Comparison of ENCODE assay signal across 8 cellular contexts in genomic region chr1:16677552-16678423, GRCh38. TPM values are rescaled to one million over a fixed set of nuclear protein-coding genes. Genes with fewer than 3 reads are reported as not detected.
DNase-seq lines count a peak whose midpoint lies in the region; ATAC-seq and TF ChIP-seq lines count a peak whose summit lies in the region.

No MANE protein-coding gene starts in this region.

- no peaks in the 10 kb centered on the region for H3K9me3 Mint-ChIP-seq in Calu3 (ENCODE audit: low read depth, unreplicated experiment)
- H3K9me3 Mint-ChIP-seq in central memory CD8-positive, alpha-beta T cell, result no peaks in the 10 kb centered on the region

- peak overlapping the region; percentile 53 for H3K4me3 Mint-ChIP-seq in Calu3 (ENCODE audit: low read depth, unreplicated experiment)
- H3K4me3 Mint-ChIP-seq in central memory CD8-positive, alpha-beta T cell, result peak overlapping the region; percentile 68

- H3K36me3 Mint-ChIP-seq in Calu3 (ENCODE audit: insufficient read depth, unreplicated experiment), result peaks cover 11% of the 10 kb centered on the region
- peaks cover 16% of the 10 kb centered on the region for H3K36me3 Mint-ChIP-seq in central memory CD8-positive, alpha-beta T cell (ENCODE audit: insufficient read depth)

- H3K4me1 Mint-ChIP-seq in Calu3 (ENCODE audit: low read depth, unreplicated experiment), result peaks cover 9% of the 10 kb centered on the region
- H3K4me1 Mint-ChIP-seq in central memory CD8-positive, alpha-beta T cell, result peaks cover 19% of the 10 kb centered on the region

- peak; percentile 65 for DNase-seq in Calu3
- peak; percentile 47 for DNase-seq in HCEC 1CT
- DNase-seq in SHP77 treated with DMSO at 0.1 percent for 48 hours (lab: John Stamatoyannopoulos, UW), result peak; percentile 72
- peak in 1 of 2 donors; percentile 22 for DNase-seq in central memory CD8-positive, alpha-beta T cell (ENCODE audit: low spot score in 2 of 2)
- DNase-seq in myocyte (ENCODE audit: low read depth), result peak; percentile 73
- DNase-seq in NCI-H2107 treated with DMSO at 0.1 percent for 48 hours (lab: John Stamatoyannopoulos, UW; ENCODE audit: unreplicated experiment), result no peak

- peak; percentile 44 for ATAC-seq in central memory CD8-positive, alpha-beta T cell (replicated peaks; ENCODE audit: extremely low read depth, poor library complexity, severe bottlenecking)
- no peak for ATAC-seq in HG03571 (IDR thresholded peaks at IDR 0.05; ENCODE audit: unreplicated experiment)
- no peak for ATAC-seq in GM18858 (IDR thresholded peaks at IDR 0.05; ENCODE audit: unreplicated experiment)

- H3K27me3 Mint-ChIP-seq in Calu3 (ENCODE audit: unreplicated experiment), result peaks cover 16% of the 10 kb centered on the region
- H3K27me3 Mint-ChIP-seq in central memory CD8-positive, alpha-beta T cell, result peaks cover 29% of the 10 kb centered on the region

- TSS peak; percentile 100 for BruUV-seq in Calu3 (replicated peaks; lab: Mats Ljungman, UMichigan)

- CTCF ChIA-PET in Calu3 (lab: Charles Lee), result no interaction called here

- H3K27ac Mint-ChIP-seq in Calu3 (ENCODE audit: unreplicated experiment), result peak overlapping the region; percentile 98
- peak overlapping the region; percentile 88 for H3K27ac Mint-ChIP-seq in central memory CD8-positive, alpha-beta T cell (ENCODE audit: low read depth)

- TF ChIP-seq CTCF in Calu3 (IDR thresholded peaks at IDR 0.05; ENCODE audit: unreplicated experiment), result no peak

- intact Hi-C loops in Calu3 (cut with micrococcal nuclease; ENCODE audit: unreplicated experiment), result no loop called here

RNA-seq across cellular contexts. Expression of gene RNU1-3, which starts 11.0 kb away (rescaled TPM):
- total RNA-seq in Calu3 (2022) (1,678 and 1,905 TPM in 2 replicates), myocyte (not detected in 2 replicates)
- polyA plus RNA-seq in myocyte (2012), result 10.5 TPM

Comparison
In these comparisons a context has a peak if more than half of its experiments do, and no peak if none do; other contexts are left out.
1. RNA of gene RNU1-3, which starts 11.0 kb away (total RNA-seq): 1,678 to 1,905 TPM in Calu3; not detected in myocyte; every median in the first group is over 1,000 times any median in the second.